Comparison of ENCODE assay signal across 21 cellular contexts in genomic region chrX:15107367-15107988, GRCh38.
A peak's percentile ranks its signal among the peaks of the same experiment; 100 is the strongest.
DNase-seq lines count a peak whose midpoint lies in the region; ATAC-seq and TF ChIP-seq lines count a peak whose summit lies in the region.
"Had no signal": no experiment of that assay in that cellular context is flagged by ENCODE, and none has a peak within 500 bp of the region (broad histone marks: within the 10 kb centered on the region; RNA-seq: fewer than 3 reads in every experiment).

No MANE protein-coding gene starts in this region.

- H3K36me3 Mint-ChIP-seq in effector memory CD8-positive, alpha-beta T cell (ENCODE audit: insufficient read depth) = no peaks in the 10 kb centered on the region
- H3K36me3 Mint-ChIP-seq: activated naive CD8-positive, alpha-beta T cell treated with anti-CD3 and anti-CD28 coated beads for 36 hours; naive B cell had no signal

- TF ChIP-seq CTCF in BJ (IDR thresholded peaks at IDR 0.05; ENCODE audit: insufficient read depth, low read depth, low read length) = 0 out of 2 replicates have a peak, but pooled peaks have one; percentile 10
- peak; percentile 21 for TF ChIP-seq CTCF in GM06990 (IDR thresholded peaks at IDR 0.05; ENCODE audit: insufficient read depth, low read length, poor library complexity, severe bottlenecking)
- TF ChIP-seq CTCF in BE2C (IDR thresholded peaks at IDR 0.05; ENCODE audit: low read depth, low read length) = no peak

- DNase-seq in BJ (ENCODE audit: low read depth) (no peak), GM06990 (ENCODE audit: extremely low read depth, insufficient read length) (no peak), NAMALWA (ENCODE audit: low spot score) (peak; percentile 2), SKM-1 treated with dmso at 0.1 percent for 144 hours (lab: John Stamatoyannopoulos, UW; ENCODE audit: unreplicated experiment) (no peak), BE2C (no peak)
- no peak for DNase-seq in effector memory CD8-positive, alpha-beta T cell
- no peak for DNase-seq in stimulated activated CD8-positive, alpha-beta memory T cell treated with anti-CD3 and anti-CD28 coated beads, Interleukin-4, amount 100 ng/mL, for 48 hours
- DNase-seq: activated naive CD8-positive, alpha-beta T cell treated with anti-CD3 and anti-CD28 coated beads for 36 hours; brain microvascular endothelial cell; DMS153; erythroblast; HFFc6; naive B cell; NCI-H1930; NCI-H524 treated with DMSO at 0.1 percent for 48 hours; ovary; PC-9; small intestine; T1000; tibial artery had no signal

- no peaks in the 10 kb centered on the region for H3K9me3 ChIP-seq in BE2C
- H3K9me3 ChIP-seq: ovary had no signal

- no peaks in the 10 kb centered on the region for H3K4me1 ChIP-seq in BE2C
- H3K4me1 ChIP-seq: BLaER1 treated with 17β-estradiol and CSF1 and Interleukin-3, amounts not matched to agents 10 nM and 100 nM; tibial artery had no signal

- H3K36me3 ChIP-seq in BJ (ENCODE audit: control insufficient read depth, insufficient read depth, low read length) (no peaks in the 10 kb centered on the region), GM06990 (ENCODE audit: control insufficient read depth, insufficient read depth, low read length) (no peaks in the 10 kb centered on the region), BE2C (no peaks in the 10 kb centered on the region)
- H3K36me3 ChIP-seq: BLaER1 treated with 17β-estradiol and CSF1 and Interleukin-3, amounts not matched to agents 10 nM and 100 nM; brain microvascular endothelial cell; ovary; tibial artery had no signal

- ATAC-seq in effector memory CD8-positive, alpha-beta T cell (replicated peaks) = peak; percentile 44

- no peak overlapping the region for H3K4me3 Mint-ChIP-seq in effector memory CD8-positive, alpha-beta T cell
- H3K4me3 Mint-ChIP-seq: activated naive CD8-positive, alpha-beta T cell treated with anti-CD3 and anti-CD28 coated beads for 36 hours; HFFc6; naive B cell had no signal

- no peak overlapping the region for H3K27ac Mint-ChIP-seq in effector memory CD8-positive, alpha-beta T cell
- H3K27ac Mint-ChIP-seq: activated naive CD8-positive, alpha-beta T cell treated with anti-CD3 and anti-CD28 coated beads for 36 hours; HFFc6; naive B cell had no signal

- CTCF ChIA-PET in BJ (lab: Yijun Ruan, JAX) = interaction anchor here (0.6 to 2.2 kb wide), 4 partner anchors 18 to 135 kb away, joined by 3 to 5 read pairs (median 3); no protein-coding TSS in a partner anchor

- H3K4me3 ChIP-seq in BJ (ENCODE audit: low read depth, low read length) (no peak overlapping the region), GM06990 (replicated peaks; ENCODE audit: low read depth, low read length) (no peak overlapping the region), BE2C (ENCODE audit: low read depth, low read length) (no peak overlapping the region)
- H3K4me3 ChIP-seq: BLaER1 treated with 17β-estradiol and CSF1 and Interleukin-3, amounts not matched to agents 10 nM and 100 nM; ovary; PC-9; tibial artery had no signal

- H3K9me3 Mint-ChIP-seq in effector memory CD8-positive, alpha-beta T cell = no peaks in the 10 kb centered on the region
- H3K9me3 Mint-ChIP-seq: activated naive CD8-positive, alpha-beta T cell treated with anti-CD3 and anti-CD28 coated beads for 36 hours; HFFc6 had no signal

- H3K4me1 Mint-ChIP-seq in effector memory CD8-positive, alpha-beta T cell (ENCODE audit: low read depth in 2 of 2) = peaks cover 8 to 12% of the 10 kb centered on the region in 2 donors
- H3K4me1 Mint-ChIP-seq: naive B cell had no signal

- POLR2A ChIA-PET in BJ (lab: Charles Lee) = no interaction called here

- no peaks in the 10 kb centered on the region for H3K27me3 ChIP-seq in BJ (ENCODE audit: control insufficient read depth, insufficient read depth, low read length)
- no peaks in the 10 kb centered on the region for H3K27me3 ChIP-seq in GM06990 (replicated peaks; ENCODE audit: control insufficient read depth, insufficient read depth, low read length)
- no peaks in the 10 kb centered on the region for H3K27me3 ChIP-seq in BE2C
- H3K27me3 ChIP-seq: brain microvascular endothelial cell, ovary, tibial artery had no signal

- H3K27me3 Mint-ChIP-seq in effector memory CD8-positive, alpha-beta T cell = no peaks in the 10 kb centered on the region
- H3K27me3 Mint-ChIP-seq: activated naive CD8-positive, alpha-beta T cell treated with anti-CD3 and anti-CD28 coated beads for 36 hours; naive B cell had no signal
